ENCODE assay signal across 1 cellular context in genomic region chr5:10672285-10673044, GRCh38.
TF ChIP-seq lines count a peak whose summit lies in the region.

No MANE protein-coding gene starts in this region.

TF ChIP-seq in K562, 482 proteins besides CTCF, POLR2A, EP300 and RAD21 (continued from another document):
- no peak for TF ChIP-seq ARID3A (IDR thresholded peaks at IDR 0.05; ENCODE audit: borderline replicate concordance, low read depth, low read length)
- no peak for TF ChIP-seq PTRF (tag; IDR thresholded peaks at IDR 0.05)
- no peak for TF ChIP-seq PKNOX1 (IDR thresholded peaks at IDR 0.05)
- TF ChIP-seq PREB (CRISPR knock-in tag; IDR thresholded peaks at IDR 0.05): no peak
- TF ChIP-seq MXD1 (CRISPR knock-in tag; IDR thresholded peaks at IDR 0.05; ENCODE audit: borderline replicate concordance, poor library complexity, severe bottlenecking): no peak
- no peak for TF ChIP-seq HOXB6 (CRISPR knock-in tag; IDR thresholded peaks at IDR 0.05; ENCODE audit: borderline replicate concordance)
- no peak for TF ChIP-seq ZNF518B (CRISPR knock-in tag; IDR thresholded peaks at IDR 0.05)
- no peak for TF ChIP-seq CEBPB (tag; IDR thresholded peaks at IDR 0.05)
- no peak for TF ChIP-seq MTA3 (IDR thresholded peaks at IDR 0.05; ENCODE audit: borderline replicate concordance)
- TF ChIP-seq MYC (IDR thresholded peaks at IDR 0.05; ENCODE audit: low read depth, low read length): no peak
- no peak for TF ChIP-seq MYC (CRISPR knock-in tag; IDR thresholded peaks at IDR 0.05; ENCODE audit: borderline replicate concordance, low read depth)
